17 cellular contexts compared by ENCODE assay signal in the genomic region with DNA sequence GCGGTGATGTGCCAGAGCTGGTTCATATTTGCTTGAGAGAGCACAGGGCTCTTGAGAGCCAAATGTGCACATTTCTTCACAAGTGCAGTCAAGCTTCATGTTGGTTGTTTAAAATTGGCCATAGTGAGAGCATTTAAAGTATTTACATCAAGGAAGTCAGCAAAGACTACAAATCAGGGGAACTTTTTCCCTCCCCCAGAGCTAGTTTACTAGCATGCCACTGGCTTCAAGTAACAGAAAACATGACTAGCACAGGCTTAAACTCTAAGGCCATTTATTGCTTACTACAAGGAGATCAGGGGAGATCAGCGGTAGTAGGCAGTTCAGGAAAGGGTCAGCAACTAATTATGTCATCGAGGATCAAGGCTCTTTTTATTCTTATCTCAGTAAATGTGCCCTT.
"Had no signal": no experiment of that assay in that cellular context is flagged by ENCODE, and none has a peak within 500 bp of the region (broad histone marks: within the 10 kb centered on the region; RNA-seq: fewer than 3 reads in every experiment).

No MANE protein-coding gene starts in this region.

- H3K4me3 ChIP-seq: cardiac muscle cell, gastroesophageal sphincter, left lung, mucosa of descending colon, transverse colon had no signal

- H3K9me3 Mint-ChIP-seq: activated naive CD4-positive, alpha-beta T cell treated with anti-CD3 and anti-CD28 coated beads, Interleukin-2, amount 10 ng/mL, durations not matched to agents 7 days and 5 days; activated T-helper 2 cell treated with anti-CD3 and anti-CD28 coated beads, Interferon-gamma antibody, Interleukin-2, Interleukin-4, amounts not matched to agents 10 μg/mL and 5 μg/mL and 100 μg/mL, durations not matched to agents 14 hours and 24 hours and 36 hours; T-cell had no signal

- ATAC-seq: gastroesophageal sphincter; left lung; mucosa of descending colon; naive thymus-derived CD4-positive, alpha-beta T cell; right cardiac atrium; stimulated activated naive CD8-positive, alpha-beta T cell treated with anti-CD3 and anti-CD28 coated beads, Interleukin-15, Interleukin-2, amounts not matched to agents 100 U/mL and 50 U/mL, for 24 hours; T-cell had no signal

- DNase-seq: activated CD4-positive, alpha-beta T cell treated with anti-CD3 and anti-CD28 coated beads for 1 hour; activated CD4-positive, alpha-beta T cell treated with anti-CD3 and anti-CD28 coated beads, Interleukin-2, amount 50 U/mL, for 48 hours; activated naive CD4-positive, alpha-beta T cell treated with anti-CD3 and anti-CD28 coated beads, Interleukin-2, amount 10 ng/mL, durations not matched to agents 7 days and 5 days; left lung; mammary epithelial cell; mucosa of descending colon; naive thymus-derived CD4-positive, alpha-beta T cell; nucleus accumbens; right cardiac atrium; small intestine; stimulated activated naive CD8-positive, alpha-beta T cell treated with anti-CD3 and anti-CD28 coated beads, Interleukin-15, Interleukin-2, amounts not matched to agents 100 U/mL and 50 U/mL, for 24 hours; T-cell; T1000; transverse colon had no signal

- H3K4me1 ChIP-seq: gastroesophageal sphincter, left lung, transverse colon had no signal

- H3K4me1 Mint-ChIP-seq: activated naive CD4-positive, alpha-beta T cell treated with anti-CD3 and anti-CD28 coated beads, Interleukin-2, amount 10 ng/mL, durations not matched to agents 7 days and 5 days; naive thymus-derived CD4-positive, alpha-beta T cell; T-cell had no signal

- H3K27ac Mint-ChIP-seq: activated naive CD4-positive, alpha-beta T cell treated with anti-CD3 and anti-CD28 coated beads, Interleukin-2, amount 10 ng/mL, durations not matched to agents 7 days and 5 days; activated T-helper 2 cell treated with anti-CD3 and anti-CD28 coated beads, Interferon-gamma antibody, Interleukin-2, Interleukin-4, amounts not matched to agents 10 μg/mL and 5 μg/mL and 100 μg/mL, durations not matched to agents 14 hours and 24 hours and 36 hours; naive thymus-derived CD4-positive, alpha-beta T cell; T-cell had no signal

- H3K27ac ChIP-seq: cardiac muscle cell, gastroesophageal sphincter, left lung, transverse colon had no signal

- H3K36me3 ChIP-seq: cardiac muscle cell, gastroesophageal sphincter, left lung, transverse colon had no signal

- H3K9me3 ChIP-seq: gastroesophageal sphincter, left lung, mucosa of descending colon, transverse colon had no signal

- H3K36me3 Mint-ChIP-seq: activated naive CD4-positive, alpha-beta T cell treated with anti-CD3 and anti-CD28 coated beads, Interleukin-2, amount 10 ng/mL, durations not matched to agents 7 days and 5 days; naive thymus-derived CD4-positive, alpha-beta T cell; T-cell had no signal

- H3K4me3 Mint-ChIP-seq: activated naive CD4-positive, alpha-beta T cell treated with anti-CD3 and anti-CD28 coated beads, Interleukin-2, amount 10 ng/mL, durations not matched to agents 7 days and 5 days; naive thymus-derived CD4-positive, alpha-beta T cell; T-cell had no signal

- H3K27me3 ChIP-seq: cardiac muscle cell, gastroesophageal sphincter, left lung, transverse colon had no signal
